ENCODE assay signal across 14 cellular contexts in genomic region chr2:200364142-200364541, GRCh38.
"Had no signal": no experiment of that assay in that cellular context is flagged by ENCODE, and none has a peak within 500 bp of the region (broad histone marks: within the 10 kb centered on the region; RNA-seq: fewer than 3 reads in every experiment).

No MANE protein-coding gene starts in this region.

- ATAC-seq: activated CD4-positive, alpha-beta T cell treated with anti-CD3 and anti-CD28 coated beads for 36 hours; effector memory CD8-positive, alpha-beta T cell; left cardiac atrium; sciatic nerve; stimulated activated naive B cell treated with anti-CD40 and anti-IgM and Interleukin-4, amounts not matched to agents 10 μg/mL and 1 μg/mL and 100 μg/mL, for 72 hours had no signal

- H3K27me3 Mint-ChIP-seq: activated CD4-positive, alpha-beta T cell treated with anti-CD3 and anti-CD28 coated beads for 36 hours; activated naive CD4-positive, alpha-beta T cell treated with anti-CD3 and anti-CD28 coated beads, Interleukin-2, amount 50 U/mL, for 24 hours; effector memory CD8-positive, alpha-beta T cell had no signal

- H3K4me3 ChIP-seq: cardiac muscle cell, hepatocyte, psoas muscle, spleen, thoracic aorta had no signal

- DNase-seq: activated CD4-positive, alpha-beta T cell treated with anti-CD3 and anti-CD28 coated beads for 36 hours; activated CD4-positive, alpha-beta T cell treated with anti-CD3 and anti-CD28 coated beads, Interleukin-2, amount 50 U/mL, for 48 hours; activated gamma-delta T cell; effector memory CD8-positive, alpha-beta T cell; foreskin keratinocyte; left cardiac atrium; psoas muscle; spleen; stimulated activated naive B cell treated with anti-CD40 and anti-IgM and Interleukin-4, amounts not matched to agents 10 μg/mL and 1 μg/mL and 100 μg/mL, for 72 hours had no signal

- H3K4me1 Mint-ChIP-seq: activated CD4-positive, alpha-beta T cell treated with anti-CD3 and anti-CD28 coated beads for 36 hours; activated naive CD4-positive, alpha-beta T cell treated with anti-CD3 and anti-CD28 coated beads, Interleukin-2, amount 50 U/mL, for 24 hours; stimulated activated naive B cell treated with anti-CD40 and anti-IgM and Interleukin-4, amounts not matched to agents 10 μg/mL and 1 μg/mL and 100 μg/mL, for 72 hours had no signal

- H3K27ac ChIP-seq: cardiac muscle cell, foreskin keratinocyte, hepatocyte, psoas muscle, thoracic aorta had no signal

- H3K27ac Mint-ChIP-seq: activated CD4-positive, alpha-beta T cell treated with anti-CD3 and anti-CD28 coated beads for 36 hours; activated naive CD4-positive, alpha-beta T cell treated with anti-CD3 and anti-CD28 coated beads, Interleukin-2, amount 50 U/mL, for 24 hours; stimulated activated naive B cell treated with anti-CD40 and anti-IgM and Interleukin-4, amounts not matched to agents 10 μg/mL and 1 μg/mL and 100 μg/mL, for 72 hours had no signal

- H3K36me3 ChIP-seq: cardiac muscle cell, spleen, thoracic aorta had no signal

- H3K9me3 ChIP-seq: psoas muscle, spleen, thoracic aorta had no signal

- H3K4me1 ChIP-seq: foreskin keratinocyte, psoas muscle had no signal

- H3K36me3 Mint-ChIP-seq: activated naive CD4-positive, alpha-beta T cell treated with anti-CD3 and anti-CD28 coated beads, Interleukin-2, amount 50 U/mL, for 24 hours; stimulated activated naive B cell treated with anti-CD40 and anti-IgM and Interleukin-4, amounts not matched to agents 10 μg/mL and 1 μg/mL and 100 μg/mL, for 72 hours had no signal

- H3K9me3 Mint-ChIP-seq: activated naive CD4-positive, alpha-beta T cell treated with anti-CD3 and anti-CD28 coated beads, Interleukin-2, amount 50 U/mL, for 24 hours; effector memory CD8-positive, alpha-beta T cell; stimulated activated naive B cell treated with anti-CD40 and anti-IgM and Interleukin-4, amounts not matched to agents 10 μg/mL and 1 μg/mL and 100 μg/mL, for 72 hours had no signal

- H3K4me3 Mint-ChIP-seq: activated CD4-positive, alpha-beta T cell treated with anti-CD3 and anti-CD28 coated beads for 36 hours; activated naive CD4-positive, alpha-beta T cell treated with anti-CD3 and anti-CD28 coated beads, Interleukin-2, amount 50 U/mL, for 24 hours; effector memory CD8-positive, alpha-beta T cell; stimulated activated naive B cell treated with anti-CD40 and anti-IgM and Interleukin-4, amounts not matched to agents 10 μg/mL and 1 μg/mL and 100 μg/mL, for 72 hours had no signal

- H3K27me3 ChIP-seq: cardiac muscle cell, foreskin keratinocyte, hepatocyte, spleen had no signal
